Comparison of ENCODE assay signal across 16 cellular contexts in the genomic region with DNA sequence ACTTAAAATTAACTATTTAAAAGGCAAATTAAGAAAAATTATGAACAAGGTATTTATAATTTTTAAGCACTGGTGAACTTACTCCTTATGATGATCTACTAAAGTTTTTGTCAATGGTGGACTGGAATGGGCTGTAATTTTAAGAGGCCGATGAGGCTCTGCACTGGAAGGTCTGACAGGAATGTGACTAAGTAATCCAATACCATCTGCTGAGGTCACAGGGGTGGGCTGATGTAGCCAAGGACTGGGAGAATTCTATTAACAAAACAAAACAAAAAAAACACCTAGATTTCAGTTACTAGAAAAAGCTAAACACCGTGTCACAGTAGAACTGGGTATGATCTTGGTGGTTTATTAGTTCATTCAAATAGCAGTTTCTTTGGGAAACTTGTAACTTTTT.
DNase-seq lines count a peak whose midpoint lies in the region; ATAC-seq, FAIRE-seq and TF ChIP-seq lines count a peak whose summit lies in the region.
"Had no signal": no experiment of that assay in that cellular context is flagged by ENCODE, and none has a peak within 500 bp of the region (broad histone marks: within the 10 kb centered on the region; RNA-seq: fewer than 3 reads in every experiment).

No MANE protein-coding gene starts in this region.

- H3K27ac Mint-ChIP-seq in neural progenitor cell, result peak overlapping the region; percentile 57
- H3K27ac Mint-ChIP-seq: activated naive CD4-positive, alpha-beta T cell treated with anti-CD3 and anti-CD28 coated beads, Interleukin-2, amount 10 ng/mL, durations not matched to agents 7 days and 5 days had no signal

- H3K9ac ChIP-seq in neural progenitor cell, result no peak overlapping the region

- H3K36me3 Mint-ChIP-seq in neural progenitor cell, result peaks cover 38% of the 10 kb centered on the region

- no peak overlapping the region for H2AFZ ChIP-seq in neural progenitor cell (replicated peaks)

- H3K27me3 Mint-ChIP-seq in neural progenitor cell (ENCODE audit: insufficient read depth, low read depth), result no peaks in the 10 kb centered on the region
- H3K27me3 Mint-ChIP-seq: activated naive CD4-positive, alpha-beta T cell treated with anti-CD3 and anti-CD28 coated beads, Interleukin-2, amount 10 ng/mL, durations not matched to agents 7 days and 5 days had no signal

- no peak overlapping the region for H3K4me3 Mint-ChIP-seq in neural progenitor cell
- H3K4me3 Mint-ChIP-seq: activated naive CD4-positive, alpha-beta T cell treated with anti-CD3 and anti-CD28 coated beads, Interleukin-2, amount 10 ng/mL, durations not matched to agents 7 days and 5 days; immature natural killer cell had no signal

- H3K4me1 ChIP-seq in neural progenitor cell, result peaks cover 37% of the 10 kb centered on the region

- H3K4me2 ChIP-seq in neural progenitor cell, result peak overlapping the region; percentile 16

- H3K36me3 ChIP-seq in neural progenitor cell, result peaks cover 8% of the 10 kb centered on the region

- no peaks in the 10 kb centered on the region for H3K27me3 ChIP-seq in neural progenitor cell

- peaks cover 85% of the 10 kb centered on the region for H3K79me2 ChIP-seq in neural progenitor cell (ENCODE audit: low read depth)

- no peaks in the 10 kb centered on the region for H3K9me3 Mint-ChIP-seq in neural progenitor cell
- H3K9me3 Mint-ChIP-seq: immature natural killer cell had no signal

- H4K20me1 ChIP-seq in neural progenitor cell (ENCODE audit: low read depth), result peaks cover 37% of the 10 kb centered on the region

- TF ChIP-seq CTCF in epithelial cell of esophagus (IDR thresholded peaks at IDR 0.05; ENCODE audit: insufficient read depth, low read depth, low read length, missing control alignments), result no peak
- TF ChIP-seq CTCF in neural progenitor cell (IDR thresholded peaks at IDR 0.05), result no peak

- no peak overlapping the region for H3K4me3 ChIP-seq in epithelial cell of esophagus (ENCODE audit: low read length)
- H3K4me3 ChIP-seq in neural progenitor cell, result no peak overlapping the region

- FAIRE-seq in GM19239 (lab: Jason Lieb, UNC), result peak; percentile 18

- no peak overlapping the region for H3K27ac ChIP-seq in neural progenitor cell

- H3K9me3 ChIP-seq in neural progenitor cell (ENCODE audit: low read depth), result no peaks in the 10 kb centered on the region

- peaks cover 20% of the 10 kb centered on the region for H3K4me1 Mint-ChIP-seq in neural progenitor cell

- peaks cover 16% of the 10 kb centered on the region for H3F3A ChIP-seq in neural progenitor cell (ENCODE audit: low read depth)

- no peak for ATAC-seq in GM18511 (IDR thresholded peaks at IDR 0.05; ENCODE audit: unreplicated experiment)

- DNase-seq in GM19239 (ENCODE audit: insufficient read length, low spot score) (no peak), NCI-H82 (lab: John Stamatoyannopoulos, UW) (peak; percentile 69), epithelial cell of esophagus (ENCODE audit: low read depth) (peak; percentile 19), neural progenitor cell (ENCODE audit: low spot score) (peak; percentile 55), midbrain (lab: John Stamatoyannopoulos, UW) (no peak), GOT3 (lab: John Stamatoyannopoulos, UW) (no peak), amniotic stem cell (lab: John Stamatoyannopoulos, UW) (no peak)
- DNase-seq: activated CD4-positive, CD25-positive, alpha-beta regulatory T cell treated with anti-CD3 and anti-CD28 coated beads, Interleukin-2, amount 50 U/mL, for 72 hours; activated naive CD4-positive, alpha-beta T cell treated with anti-CD3 and anti-CD28 coated beads, Interleukin-2, amount 10 ng/mL, durations not matched to agents 7 days and 5 days; Calu3; immature natural killer cell; NCI-H1105 treated with DMSO at 0.1 percent for 48 hours; NCI-H526 treated with DMSO at 0.1 percent for 48 hours; stimulated activated CD4-positive, alpha-beta T cell treated with anti-CD3 and anti-CD28 coated beads, Interleukin-1b, Interleukin-23, amount 100 ng/mL, for 48 hours; stimulated activated naive CD4-positive, alpha-beta T cell treated with Interleukin-2 at 50 U/mL for 16 hours had no signal

Comparison
In these comparisons a context has a peak if more than half of its experiments do, and no peak if none do; other contexts are left out.
1. DNase-seq: peak in NCI-H82 (single experiment), epithelial cell of esophagus (single experiment) and neural progenitor cell (single experiment); none in GM19239 (single experiment), midbrain (single experiment), GOT3 (single experiment) and amniotic stem cell (single experiment).